ENCODE assay signal across 20 cellular contexts in the genomic region with DNA sequence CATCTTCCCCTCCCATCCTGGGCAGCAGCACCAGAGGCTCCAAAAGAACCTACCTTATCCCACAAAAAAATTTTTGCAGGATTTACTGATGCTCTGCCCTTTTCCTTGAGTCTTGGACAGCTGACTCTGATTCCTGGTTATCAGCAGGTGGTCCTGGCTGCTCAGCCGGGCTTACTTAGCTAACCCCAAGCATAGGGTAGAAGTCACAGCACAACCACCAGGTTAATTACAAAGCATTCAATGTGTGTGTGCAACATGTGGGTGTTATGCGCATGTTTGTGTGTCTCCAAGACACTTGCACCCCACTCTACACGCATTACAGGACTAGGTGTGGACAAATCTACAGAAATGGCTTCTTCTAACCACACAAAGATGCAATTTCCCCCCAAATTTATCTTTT. TPM values are rescaled to one million over a fixed set of nuclear protein-coding genes. Genes with fewer than 3 reads are reported as not detected.
DNase-seq lines count a peak whose midpoint lies in the region; ATAC-seq and TF ChIP-seq lines count a peak whose summit lies in the region.
"Had no signal": no experiment of that assay in that cellular context is flagged by ENCODE, and none has a peak within 500 bp of the region (broad histone marks: within the 10 kb centered on the region; RNA-seq: fewer than 3 reads in every experiment).

No MANE protein-coding gene starts in this region.

- peak overlapping the region; percentile 26; the same call in 1 of the 2 replicates for H3K4me3 ChIP-seq in ACC112 (ENCODE audit: low read depth, low read length)
- no peak overlapping the region for H3K4me3 ChIP-seq in lower lobe of right lung
- H3K4me3 ChIP-seq: smooth muscle cell, thyroid gland had no signal

- H3K4me1 Mint-ChIP-seq in CD4-positive, alpha-beta T cell (ENCODE audit: low read depth), result peaks cover 22% of the 10 kb centered on the region
- H3K4me1 Mint-ChIP-seq in activated naive CD8-positive, alpha-beta T cell treated with anti-CD3 and anti-CD28 coated beads, Interleukin-2, amount 50 U/mL, for 24 hours, result peaks cover 52% of the 10 kb centered on the region
- H3K4me1 Mint-ChIP-seq in progenitor cell of endocrine pancreas (ENCODE audit: low read depth), result no peaks in the 10 kb centered on the region

- no peaks in the 10 kb centered on the region for H3K9me3 Mint-ChIP-seq in CD4-positive, alpha-beta T cell
- H3K9me3 Mint-ChIP-seq in activated naive CD8-positive, alpha-beta T cell treated with anti-CD3 and anti-CD28 coated beads, Interleukin-2, amount 50 U/mL, for 24 hours, result no peaks in the 10 kb centered on the region
- H3K9me3 Mint-ChIP-seq in progenitor cell of endocrine pancreas (ENCODE audit: low read depth), result no peaks in the 10 kb centered on the region
- H3K9me3 Mint-ChIP-seq: activated CD4-positive, alpha-beta T cell treated with anti-CD3 and anti-CD28 coated beads, Interleukin-2, amount 10 ng/mL, durations not matched to agents 24 days and 14 days had no signal

- H3K36me3 ChIP-seq in ACC112 (ENCODE audit: insufficient read depth, low read length) (no peaks in the 10 kb centered on the region), lower lobe of right lung (peaks cover 89% of the 10 kb centered on the region)
- H3K36me3 ChIP-seq: thyroid gland had no signal

- CTCF ChIA-PET in CD4-positive, alpha-beta T cell (lab: Charles Lee), result no interaction called here

- no peaks in the 10 kb centered on the region for H3K79me2 ChIP-seq in ACC112 (ENCODE audit: control insufficient read depth, insufficient read depth, low read length, unreplicated experiment)
- H3K79me2 ChIP-seq: parathyroid adenoma had no signal

- H3K4me3 Mint-ChIP-seq in CD4-positive, alpha-beta T cell, result no peak overlapping the region
- H3K4me3 Mint-ChIP-seq in activated naive CD8-positive, alpha-beta T cell treated with anti-CD3 and anti-CD28 coated beads, Interleukin-2, amount 50 U/mL, for 24 hours, result no peak overlapping the region
- no peak overlapping the region for H3K4me3 Mint-ChIP-seq in progenitor cell of endocrine pancreas (ENCODE audit: low read depth)
- H3K4me3 Mint-ChIP-seq: activated CD4-positive, alpha-beta T cell treated with anti-CD3 and anti-CD28 coated beads, Interleukin-2, amount 10 ng/mL, durations not matched to agents 24 days and 14 days had no signal

- peaks cover 47% of the 10 kb centered on the region for H3K4me1 ChIP-seq in ACC112 (ENCODE audit: control insufficient read depth, insufficient read depth, low read length, unreplicated experiment)
- peaks cover 54% of the 10 kb centered on the region for H3K4me1 ChIP-seq in lower lobe of right lung
- H3K4me1 ChIP-seq: parathyroid adenoma had no signal

- no peaks in the 10 kb centered on the region for H3K27me3 Mint-ChIP-seq in CD4-positive, alpha-beta T cell
- H3K27me3 Mint-ChIP-seq in activated naive CD8-positive, alpha-beta T cell treated with anti-CD3 and anti-CD28 coated beads, Interleukin-2, amount 50 U/mL, for 24 hours, result no peaks in the 10 kb centered on the region
- H3K27me3 Mint-ChIP-seq in progenitor cell of endocrine pancreas, result peaks cover 16% of the 10 kb centered on the region

- peak overlapping the region; percentile 91 for H3K27ac ChIP-seq in ACC112 (ENCODE audit: low read depth, low read length)
- no peak overlapping the region for H3K27ac ChIP-seq in CD4-positive, alpha-beta T cell (ENCODE audit: low read depth, low read length)
- H3K27ac ChIP-seq in lower lobe of right lung, result peak overlapping the region; percentile 41
- H3K27ac ChIP-seq: parathyroid adenoma had no signal

- H3K27ac Mint-ChIP-seq in CD4-positive, alpha-beta T cell, result peak overlapping the region; percentile 36
- H3K27ac Mint-ChIP-seq in activated naive CD8-positive, alpha-beta T cell treated with anti-CD3 and anti-CD28 coated beads, Interleukin-2, amount 50 U/mL, for 24 hours, result peak overlapping the region; percentile 57
- H3K27ac Mint-ChIP-seq in progenitor cell of endocrine pancreas, result no peak overlapping the region

- DNase-seq in CD4-positive, alpha-beta T cell, result no peak
- no peak for DNase-seq in activated naive CD8-positive, alpha-beta T cell treated with anti-CD3 and anti-CD28 coated beads, Interleukin-2, amount 50 U/mL, for 24 hours
- DNase-seq in lower lobe of right lung, result no peak
- DNase-seq in SKM-1 (lab: John Stamatoyannopoulos, UW; ENCODE audit: unreplicated experiment), result no peak
- no peak for DNase-seq in GDM1 (lab: John Stamatoyannopoulos, UW)
- DNase-seq in progenitor cell of endocrine pancreas (ENCODE audit: low spot score, unreplicated experiment), result no peak
- DNase-seq: activated CD4-positive, alpha-beta T cell treated with anti-CD3 and anti-CD28 coated beads, Interleukin-2, amount 10 ng/mL, durations not matched to agents 24 days and 14 days; activated T-cell treated with anti-CD3 and anti-CD28 coated beads for 4 hours; AML-193; Calu3; effector memory CD4-positive, alpha-beta T cell; GF-D8; NCI-H2029; NCI-H510A treated with DMSO at 0.1 percent for 48 hours; PC-3; thyroid gland had no signal

- intact Hi-C loops in CD4-positive, alpha-beta T cell (cut with DNase I, micrococcal nuclease), result no loop called here
- intact Hi-C loops in lower lobe of right lung (cut with DNase I), result no loop called here

- H2AFZ ChIP-seq in ACC112 (ENCODE audit: low read length, unreplicated experiment), result no peak overlapping the region
- H2AFZ ChIP-seq: parathyroid adenoma had no signal

- ATAC-seq in CD4-positive, alpha-beta T cell (ENCODE audit: poor library complexity), result no peak
- ATAC-seq in activated naive CD8-positive, alpha-beta T cell treated with anti-CD3 and anti-CD28 coated beads, Interleukin-2, amount 50 U/mL, for 24 hours, result no peak
- ATAC-seq in lower lobe of right lung (no peak), GM19324 (IDR thresholded peaks at IDR 0.05; ENCODE audit: low FRiP score, unreplicated experiment) (no peak)
- ATAC-seq: PC-3 had no signal

- no peaks in the 10 kb centered on the region for H3K9me3 ChIP-seq in CD4-positive, alpha-beta T cell (ENCODE audit: control insufficient read depth, low read length)
- no peaks in the 10 kb centered on the region for H3K9me3 ChIP-seq in lower lobe of right lung
- H3K9me3 ChIP-seq: thyroid gland had no signal

- H3K36me3 Mint-ChIP-seq in CD4-positive, alpha-beta T cell (ENCODE audit: low read depth), result peaks cover 23% of the 10 kb centered on the region
- H3K36me3 Mint-ChIP-seq in activated naive CD8-positive, alpha-beta T cell treated with anti-CD3 and anti-CD28 coated beads, Interleukin-2, amount 50 U/mL, for 24 hours (ENCODE audit: low read depth), result peaks cover 24% of the 10 kb centered on the region
- no peaks in the 10 kb centered on the region for H3K36me3 Mint-ChIP-seq in progenitor cell of endocrine pancreas (ENCODE audit: insufficient read depth)

- POLR2A ChIA-PET in CD4-positive, alpha-beta T cell (lab: Charles Lee), result interaction anchor here (0.6 kb wide), 1 partner anchor 16 kb away, joined by 3 read pairs; no protein-coding TSS in a partner anchor

- H3K27me3 ChIP-seq in ACC112 (ENCODE audit: insufficient read depth, low read length) (no peaks in the 10 kb centered on the region), lower lobe of right lung (ENCODE audit: low read depth) (no peaks in the 10 kb centered on the region)
- no peaks in the 10 kb centered on the region for H3K27me3 ChIP-seq in CD4-positive, alpha-beta T cell (ENCODE audit: control insufficient read depth, insufficient read depth, low read length)
- H3K27me3 ChIP-seq: thyroid gland had no signal

- TF ChIP-seq CTCF in CD4-positive, alpha-beta T cell (IDR thresholded peaks at IDR 0.05), result no peak
- TF ChIP-seq CTCF in lower lobe of right lung (IDR thresholded peaks at IDR 0.05) (no peak), progenitor cell of endocrine pancreas (IDR thresholded peaks at IDR 0.05; ENCODE audit: unreplicated experiment) (no peak)

RNA-seq across cellular contexts. Expression of gene PECAM1, which starts 36.3 kb away (rescaled TPM):
- total RNA-seq in CD4-positive, alpha-beta T cell, result 10 to 100 TPM; 20.6 to 20.8 TPM
- total RNA-seq in lower lobe of right lung, result 679 TPM
- total RNA-seq in progenitor cell of endocrine pancreas, result 0.04 and 0.19 TPM in 2 replicates
- total RNA-seq: Calu3, smooth muscle cell had no signal

Comparison
In these comparisons a context has a peak if more than half of its experiments do, and no peak if none do; other contexts are left out.
1. RNA of gene PECAM1, which starts 36.3 kb away (total RNA-seq): 679 TPM in lower lobe of right lung (single experiment); 20.6 to 20.8 TPM in CD4-positive, alpha-beta T cell and 0.04 to 0.19 TPM in progenitor cell of endocrine pancreas; every median in the first group is over 10 times any median in the second.